21 cellular contexts compared by ENCODE assay signal in genomic region chr20:50272413-50273120, GRCh38.
DNase-seq lines count a peak whose midpoint lies in the region; ATAC-seq and TF ChIP-seq lines count a peak whose summit lies in the region.
"Had no signal": no experiment of that assay in that cellular context is flagged by ENCODE, and none has a peak within 500 bp of the region (broad histone marks: within the 10 kb centered on the region; RNA-seq: fewer than 3 reads in every experiment).

No MANE protein-coding gene starts in this region.

- H3K23ac ChIP-seq in mesenchymal stem cell (ENCODE audit: low read length in 2 of 2): no peak overlapping the region

- 71 to 79% (median 74%) methylated on average over 4 to 5 of the region's 5 CpGs for WGBS in adrenal gland, 4 donors
- WGBS in mesenchymal stem cell: 71% methylated on average over 3 of the region's 5 CpGs
- WGBS in transverse colon (ENCODE audit: low coverage in 1 of 2), 2 donors: 75 to 100% methylated on average over 1 to 5 of the region's 5 CpGs

- H3K4me3 ChIP-seq in adrenal gland (no peak overlapping the region), mesenchymal stem cell (ENCODE audit: insufficient read depth in 1 of 2, low read depth in 1 of 2, low read length in 2 of 2) (no peak overlapping the region), transverse colon (no peak overlapping the region)
- H3K4me3 ChIP-seq: cardiac muscle cell, gastroesophageal sphincter had no signal

- peak overlapping the region; percentile 27 for H2BK120ac ChIP-seq in mesenchymal stem cell (ENCODE audit: low read depth, low read length)

- no peaks in the 10 kb centered on the region for H3K79me1 ChIP-seq in mesenchymal stem cell (replicated peaks; ENCODE audit: low read length, poor library complexity, severe bottlenecking)

- H3K4me1 ChIP-seq in adrenal gland (replicated peaks in 1 of 2) (peaks cover 17 to 21% of the 10 kb centered on the region in 2 donors), mesenchymal stem cell (ENCODE audit: control insufficient read depth, insufficient read depth, low read depth, low read length) (peaks cover 6% of the 10 kb centered on the region), transverse colon (peaks cover 9 to 30% (median 15%) of the 10 kb centered on the region in 4 donors)

- no peak overlapping the region for H2BK12ac ChIP-seq in mesenchymal stem cell (ENCODE audit: low read length in 2 of 2)

- H2BK5ac ChIP-seq in mesenchymal stem cell (ENCODE audit: low read depth, low read length, poor library complexity, severe bottlenecking): no peak overlapping the region

- H3K4ac ChIP-seq in mesenchymal stem cell (ENCODE audit: low read depth in 1 of 2, low read length in 2 of 2): no peak overlapping the region

- H3K27me3 ChIP-seq in adrenal gland: no peaks in the 10 kb centered on the region
- H3K27me3 ChIP-seq in mesenchymal stem cell (ENCODE audit: control insufficient read depth in 1 of 2, insufficient read depth in 1 of 2, low read length in 2 of 2): no peaks in the 10 kb centered on the region
- no peaks in the 10 kb centered on the region for H3K27me3 ChIP-seq in transverse colon
- H3K27me3 ChIP-seq: BE2C, cardiac muscle cell, gastroesophageal sphincter had no signal

- peak overlapping the region; percentile 34 for H4K91ac ChIP-seq in mesenchymal stem cell (ENCODE audit: low read length)

- no peaks in the 10 kb centered on the region for H3K9me3 Mint-ChIP-seq in osteocyte (ENCODE audit: unreplicated experiment)
- H3K9me3 Mint-ChIP-seq: neural crest cell; stimulated activated naive B cell treated with anti-CD40 and anti-IgM and Interleukin-4, amounts not matched to agents 10 μg/mL and 1 μg/mL and 100 μg/mL, for 72 hours; type B pancreatic cell had no signal

- TF ChIP-seq EP300 in transverse colon (IDR thresholded peaks at IDR 0.05; ENCODE audit: low read depth): no peak

- no peaks in the 10 kb centered on the region for H3K36me3 Mint-ChIP-seq in osteocyte (ENCODE audit: unreplicated experiment)
- H3K36me3 Mint-ChIP-seq: activated CD8-positive, alpha-beta memory T cell treated with anti-CD3 and anti-CD28 coated beads, Interleukin-2, amount 10 ng/mL, durations not matched to agents 7 days and 5 days; stimulated activated naive B cell treated with anti-CD40 and anti-IgM and Interleukin-4, amounts not matched to agents 10 μg/mL and 1 μg/mL and 100 μg/mL, for 72 hours; type B pancreatic cell had no signal

- H3K4me3 Mint-ChIP-seq in osteocyte (ENCODE audit: unreplicated experiment): no peak overlapping the region
- H3K4me3 Mint-ChIP-seq: activated CD8-positive, alpha-beta memory T cell treated with anti-CD3 and anti-CD28 coated beads, Interleukin-2, amount 10 ng/mL, durations not matched to agents 7 days and 5 days; neural crest cell; stimulated activated naive B cell treated with anti-CD40 and anti-IgM and Interleukin-4, amounts not matched to agents 10 μg/mL and 1 μg/mL and 100 μg/mL, for 72 hours; type B pancreatic cell had no signal

- H2AFZ ChIP-seq in mesenchymal stem cell (ENCODE audit: low read depth, low read length): no peak overlapping the region

- no peaks in the 10 kb centered on the region for H3K27me3 Mint-ChIP-seq in osteocyte (ENCODE audit: unreplicated experiment)

- no peak overlapping the region for H4K8ac ChIP-seq in mesenchymal stem cell (ENCODE audit: low read length)

- no peak overlapping the region for H3K9ac ChIP-seq in mesenchymal stem cell (ENCODE audit: low read length)

- DNase-seq in NCI-H82 (lab: John Stamatoyannopoulos, UW) (peak; percentile 76), NCI-H82 treated with DMSO at 0.1 percent for 48 hours (lab: John Stamatoyannopoulos, UW; ENCODE audit: unreplicated experiment) (no peak), adrenal gland (no peak), mesenchymal stem cell (no peak), transverse colon (no peak), NCI-H187 treated with DMSO at 0.1 percent for 48 hours (lab: John Stamatoyannopoulos, UW) (no peak), osteocyte (ENCODE audit: extremely low spot score, unreplicated experiment) (no peak)
- DNase-seq: activated CD4-positive, alpha-beta T cell treated with anti-CD3 and anti-CD28 coated beads for 48 hours; activated CD8-positive, alpha-beta memory T cell treated with anti-CD3 and anti-CD28 coated beads, Interleukin-2, amount 10 ng/mL, durations not matched to agents 7 days and 5 days; BE2C; left cardiac atrium; NCI-H146; NCI-H510A; retina; stimulated activated naive B cell treated with anti-CD40 and anti-IgM and Interleukin-4, amounts not matched to agents 10 μg/mL and 1 μg/mL and 100 μg/mL, for 72 hours had no signal

- no peak overlapping the region for H3K14ac ChIP-seq in mesenchymal stem cell (ENCODE audit: low read length in 2 of 2)

- H3K36me3 ChIP-seq in adrenal gland (replicated peaks in 1 of 2) (no peaks in the 10 kb centered on the region), mesenchymal stem cell (ENCODE audit: control insufficient read depth in 1 of 2, insufficient read depth in 2 of 2, low read depth in 1 of 2, low read length in 2 of 2) (no peaks in the 10 kb centered on the region), transverse colon (no peaks in the 10 kb centered on the region)
- H3K36me3 ChIP-seq: BE2C, cardiac muscle cell, gastroesophageal sphincter had no signal

- H3K18ac ChIP-seq in mesenchymal stem cell (ENCODE audit: low read depth in 1 of 2, low read length in 2 of 2): no peak overlapping the region

- H3K27ac ChIP-seq in adrenal gland (peak overlapping the region; percentile 1 to 80 (median 67)), mesenchymal stem cell (ENCODE audit: low read length, poor library complexity, severe bottlenecking) (no peak overlapping the region), transverse colon (peak overlapping the region in 3 of 4 donors; percentile 1 to 67 (median 50))
- H3K27ac ChIP-seq: 22Rv1, cardiac muscle cell had no signal

- no peak overlapping the region for H2BK15ac ChIP-seq in mesenchymal stem cell (ENCODE audit: low read depth, poor library complexity, severe bottlenecking)

- H3K27ac Mint-ChIP-seq in osteocyte (ENCODE audit: unreplicated experiment): no peak overlapping the region
- H3K27ac Mint-ChIP-seq: activated CD8-positive, alpha-beta memory T cell treated with anti-CD3 and anti-CD28 coated beads, Interleukin-2, amount 10 ng/mL, durations not matched to agents 7 days and 5 days; stimulated activated naive B cell treated with anti-CD40 and anti-IgM and Interleukin-4, amounts not matched to agents 10 μg/mL and 1 μg/mL and 100 μg/mL, for 72 hours; type B pancreatic cell had no signal

- in situ Hi-C loops in transverse colon (cut with MboI; ENCODE audit: low pct_ligation_motif_present in 1 of 4, low pct_unique_long_range_greater_than_20kb in 1 of 4, low sequenced_read_pairs in 3 of 4): no loop called here

- H3K9me3 ChIP-seq in adrenal gland (replicated peaks in 1 of 3) (no peaks in the 10 kb centered on the region), mesenchymal stem cell (ENCODE audit: control insufficient read depth, low read length) (no peaks in the 10 kb centered on the region), transverse colon (no peaks in the 10 kb centered on the region)
- H3K9me3 ChIP-seq: BE2C, gastroesophageal sphincter had no signal

- H2AK5ac ChIP-seq in mesenchymal stem cell (ENCODE audit: low read length, severe bottlenecking): no peak overlapping the region

- no peak for ATAC-seq in GM21737 (IDR thresholded peaks at IDR 0.05; ENCODE audit: unreplicated experiment)
- ATAC-seq: activated CD8-positive, alpha-beta memory T cell treated with anti-CD3 and anti-CD28 coated beads, Interleukin-2, amount 10 ng/mL, durations not matched to agents 7 days and 5 days; stimulated activated naive B cell treated with anti-CD40 and anti-IgM and Interleukin-4, amounts not matched to agents 10 μg/mL and 1 μg/mL and 100 μg/mL, for 72 hours had no signal

- H3K4me2 ChIP-seq in mesenchymal stem cell (ENCODE audit: low read length, poor library complexity, severe bottlenecking): no peak overlapping the region

- no peak for TF ChIP-seq CTCF in adrenal gland (IDR thresholded peaks at IDR 0.05)
- TF ChIP-seq CTCF in transverse colon (IDR thresholded peaks at IDR 0.05): no peak
- TF ChIP-seq CTCF in osteocyte (IDR thresholded peaks at IDR 0.05): no peak

- H3K4me1 Mint-ChIP-seq in osteocyte (ENCODE audit: unreplicated experiment): no peaks in the 10 kb centered on the region

- intact Hi-C loops in adrenal gland (cut with DNase I): loop anchor here in 1 of 2 donors (10.0 kb wide), 1 partner anchor 78 kb away; the partner anchor contains the start of gene CEBPB
- intact Hi-C loops in transverse colon (cut with DNase I; ENCODE audit: low total_unique reads): no loop called here

- TF ChIP-seq POLR2A in adrenal gland (IDR thresholded peaks at IDR 0.05): no peak
- TF ChIP-seq POLR2A in transverse colon (IDR thresholded peaks at IDR 0.05): no peak
